In genomic region chr1:230682274-230682673, GRCh38 we compare ENCODE assay signal across 11 cellular contexts. TPM values are rescaled to one million over a fixed set of nuclear protein-coding genes. Genes with fewer than 3 reads are reported as not detected.
DNase-seq lines count a peak whose midpoint lies in the region; ATAC-seq, FAIRE-seq and TF ChIP-seq lines count a peak whose summit lies in the region.
"Had no signal": no experiment of that assay in that cellular context is flagged by ENCODE, and none has a peak within 500 bp of the region (broad histone marks: within the 10 kb centered on the region; RNA-seq: fewer than 3 reads in every experiment).

No MANE protein-coding gene starts in this region.

- peaks cover 6% of the 10 kb centered on the region; the same call in 1 of the 2 replicates for H4K20me1 ChIP-seq in K562 (replicated peaks; ENCODE audit: control insufficient read depth, insufficient read depth, low read length)

- no peak overlapping the region for H3K4me3 ChIP-seq in CD8-positive, alpha-beta T cell (ENCODE audit: low read depth, low read length)
- H3K4me3 ChIP-seq in K562 = no peak overlapping the region

- H3K4me1 Mint-ChIP-seq in CD8-positive, alpha-beta T cell (ENCODE audit: low read depth) = no peaks in the 10 kb centered on the region
- H3K4me1 Mint-ChIP-seq in memory B cell = no peaks in the 10 kb centered on the region

- no peak for TF ChIP-seq RAD21 in K562 (CRISPR knock-in tag; conservative IDR thresholded peaks at IDR 0.05 in 1 of 2, IDR thresholded peaks at IDR 0.05 in 1 of 2)

- H3K4me2 ChIP-seq in K562 (ENCODE audit: insufficient read depth, low read length) = no peak overlapping the region

- 9% methylated on average over 3 of the region's 3 CpGs for WGBS in K562 (ENCODE audit: insufficient coverage, low coverage, missing lambda C conversion rate)

- no peak overlapping the region for H3K4me3 Mint-ChIP-seq in CD8-positive, alpha-beta T cell
- no peak overlapping the region for H3K4me3 Mint-ChIP-seq in memory B cell
- H3K4me3 Mint-ChIP-seq: activated T-cell treated with anti-CD3 and anti-CD28 coated beads, Interleukin-2, amount 50 U/mL, for 4 hours; T-helper 1 cell treated with Interleukin-12 subunit alpha and Interleukin-12 subunit beta and Interleukin-4 antibody, amounts not matched to agents 30 μg/mL and 1 μg/mL, for 36 hours had no signal

- CTCF ChIA-PET in CD8-positive, alpha-beta T cell (lab: Charles Lee) = no interaction called here
- CTCF ChIA-PET in K562 (lab: Yijun Ruan, JAX; ENCODE audit: low intra/inter-chr PET ratio) = no interaction called here

- no peak for ATAC-seq in CD8-positive, alpha-beta T cell
- ATAC-seq in K562 = peak; percentile 51
- no peak for ATAC-seq in memory B cell (ENCODE audit: low read depth)
- no peak for ATAC-seq in HG02885 (IDR thresholded peaks at IDR 0.05; ENCODE audit: poor library complexity, unreplicated experiment)
- no peak for ATAC-seq in HG03571 (IDR thresholded peaks at IDR 0.05; ENCODE audit: unreplicated experiment)

- no peaks in the 10 kb centered on the region; the same call in 2 of the 3 replicates for H3K79me2 ChIP-seq in K562 (ENCODE audit: control insufficient read depth, insufficient read depth, low read length)

- H3K36me3 Mint-ChIP-seq in CD8-positive, alpha-beta T cell = peaks cover 91% of the 10 kb centered on the region
- peaks cover 33% of the 10 kb centered on the region for H3K36me3 Mint-ChIP-seq in memory B cell

- peaks cover 47% of the 10 kb centered on the region for H3K36me3 ChIP-seq in CD8-positive, alpha-beta T cell (ENCODE audit: insufficient read depth, low read length)
- peaks cover 87% of the 10 kb centered on the region for H3K36me3 ChIP-seq in K562 (ENCODE audit: control insufficient read depth, insufficient read depth, low read length)

- H2AFZ ChIP-seq in K562 (ENCODE audit: low read depth, low read length) = no peak overlapping the region

- H3K4me1 ChIP-seq in CD8-positive, alpha-beta T cell (ENCODE audit: insufficient read depth, low read length) = no peaks in the 10 kb centered on the region
- H3K4me1 ChIP-seq in K562 (replicated peaks in 1 of 2; ENCODE audit: control insufficient read depth in 2 of 2, insufficient read depth in 2 of 2, low read length in 2 of 2) = peaks cover 3 to 15% of the 10 kb centered on the region in 2 experiments; a peak in 4 of 5 replicates

- no peak for DNase-seq in CD8-positive, alpha-beta T cell
- DNase-seq in NCI-H1105 (lab: John Stamatoyannopoulos, UW) (peak; percentile 33), K562 (ENCODE audit: extremely low read depth in 1 of 4, low spot score in 3 of 4) (peak in 3 of 4 experiments; percentile 23 to 46 (median 35)), memory B cell (ENCODE audit: low spot score in 2 of 2) (no peak), NCI-H146 (lab: John Stamatoyannopoulos, UW) (no peak)
- no peak for DNase-seq in activated effector memory CD4-positive, alpha-beta T cell treated with Interleukin-2 at 50 U/mL for 16 hours
- DNase-seq: activated T-cell treated with anti-CD3 and anti-CD28 coated beads, Interleukin-2, amount 50 U/mL, for 4 hours; NCI-H526 treated with DMSO at 0.1 percent for 48 hours had no signal

- intact Hi-C loops in CD8-positive, alpha-beta T cell (cut with DNase I, micrococcal nuclease) = no loop called here
- intact Hi-C loops in K562 (cut with micrococcal nuclease) = no loop called here

- POLR2A ChIA-PET in CD8-positive, alpha-beta T cell (lab: Charles Lee) = no interaction called here
- POLR2A ChIA-PET in K562 (lab: Yijun Ruan, JAX) = interaction anchor here (0.7 to 1.4 kb wide), 8 partner anchors 9 to 168 kb away, joined by 3 to 8 read pairs (median 3); no protein-coding TSS in a partner anchor

- no peaks in the 10 kb centered on the region for H3K27me3 ChIP-seq in CD8-positive, alpha-beta T cell (ENCODE audit: insufficient read depth, low read length)
- no peaks in the 10 kb centered on the region for H3K27me3 ChIP-seq in K562 (ENCODE audit: control insufficient read depth in 2 of 2, insufficient read depth in 2 of 2, low read length in 2 of 2)

- H3K27me3 Mint-ChIP-seq in CD8-positive, alpha-beta T cell (ENCODE audit: low read depth) = no peaks in the 10 kb centered on the region
- H3K27me3 Mint-ChIP-seq in memory B cell = no peaks in the 10 kb centered on the region

- no peaks in the 10 kb centered on the region for H3K9me1 ChIP-seq in K562 (ENCODE audit: control insufficient read depth, insufficient read depth, low read length)

- BruUV-seq in K562 (replicated peaks; lab: Mats Ljungman, UMichigan) = no TSS peak

- H3K9me3 ChIP-seq in CD8-positive, alpha-beta T cell (ENCODE audit: low read length) = no peaks in the 10 kb centered on the region
- H3K9me3 ChIP-seq in K562 (replicated peaks; ENCODE audit: control insufficient read depth, insufficient read depth, low read depth, low read length) = no peaks in the 10 kb centered on the region

- no peak overlapping the region for H3K27ac ChIP-seq in CD8-positive, alpha-beta T cell (ENCODE audit: low read depth, low read length)
- no peak overlapping the region for H3K27ac ChIP-seq in K562 (ENCODE audit: extremely low read depth, low read depth, low read length)

- no peak for TF ChIP-seq EP300 in K562 (IDR thresholded peaks at IDR 0.05; ENCODE audit: low read length)

- H3K9ac ChIP-seq in K562 (ENCODE audit: insufficient read depth in 1 of 2, low read depth in 2 of 2, low read length in 2 of 2) = no peak overlapping the region; a peak in 1 of 4 replicates

- TF ChIP-seq POLR2A in K562 (conservative IDR thresholded peaks at IDR 0.05) = no peak

- no peak for FAIRE-seq in K562 (lab: Jason Lieb, UNC)

- H3K27ac Mint-ChIP-seq in CD8-positive, alpha-beta T cell = peak overlapping the region; percentile 49
- peak overlapping the region; percentile 42 for H3K27ac Mint-ChIP-seq in memory B cell
- H3K27ac Mint-ChIP-seq: T-helper 1 cell treated with Interleukin-12 subunit alpha and Interleukin-12 subunit beta and Interleukin-4 antibody, amounts not matched to agents 30 μg/mL and 1 μg/mL, for 36 hours had no signal

- TF ChIP-seq CTCF in CD8-positive, alpha-beta T cell (IDR thresholded peaks at IDR 0.05) = no peak
- no peak for TF ChIP-seq CTCF in K562 (IDR thresholded peaks at IDR 0.05 in 2 of 3, conservative IDR thresholded peaks at IDR 0.05 in 1 of 3; ENCODE audit: insufficient read depth in 2 of 3, low read depth in 1 of 3, low read length in 3 of 3)

- H3K9me3 Mint-ChIP-seq in CD8-positive, alpha-beta T cell = no peaks in the 10 kb centered on the region
- H3K9me3 Mint-ChIP-seq in memory B cell = no peaks in the 10 kb centered on the region
- H3K9me3 Mint-ChIP-seq: activated T-cell treated with anti-CD3 and anti-CD28 coated beads, Interleukin-2, amount 50 U/mL, for 4 hours; T-helper 1 cell treated with Interleukin-12 subunit alpha and Interleukin-12 subunit beta and Interleukin-4 antibody, amounts not matched to agents 30 μg/mL and 1 μg/mL, for 36 hours had no signal

- in situ Hi-C loops in K562 (cut with MboI) = no loop called here

TF ChIP-seq in K562, 482 proteins besides CTCF, POLR2A, EP300 and RAD21:
- TF ChIP-seq PURB (CRISPR knock-in tag; IDR thresholded peaks at IDR 0.05; ENCODE audit: low read depth) = no peak
- TF ChIP-seq NFIC (IDR thresholded peaks at IDR 0.05) = peak; percentile 55
- peak; percentile 14; the same call in 1 of the 2 replicates for TF ChIP-seq CBFA2T3 (IDR thresholded peaks at IDR 0.05)
- no peak for TF ChIP-seq ZNF764 (CRISPR knock-in tag; IDR thresholded peaks at IDR 0.05; ENCODE audit: low read depth)
- TF ChIP-seq PCBP2 (IDR thresholded peaks at IDR 0.05; ENCODE audit: low read depth, low read length, poor library complexity, severe bottlenecking) = no peak
- no peak for TF ChIP-seq ZFPM2 (CRISPR knock-in tag; IDR thresholded peaks at IDR 0.05)
- no peak for TF ChIP-seq TCF7L2 (IDR thresholded peaks at IDR 0.05; ENCODE audit: low read depth, low read length)

RNA-seq across cellular contexts. Expression of gene AGT, which starts 31.6 kb away (rescaled TPM):
- total RNA-seq in CD8-positive, alpha-beta T cell = not detected
- total RNA-seq in K562 (2011; cell fraction: chromatin; rRNA removed; ENCODE audit: low replicate concordance) = not detected in 2 replicates
- not detected in 2 replicates for total RNA-seq in K562 (2011; cell fraction: nucleolus; rRNA removed)
- total RNA-seq in K562 (2011; cell fraction: nucleoplasm; rRNA removed) = not detected in 2 replicates
- total RNA-seq in K562 (2014; rRNA removed) = not detected in 2 replicates
- not detected in 2 replicates for total RNA-seq in K562 (2014; rRNA removed; fragmentation: Illumina TruSeq; extraction: Trizol)
- not detected in 2 replicates for total RNA-seq in K562 (2015; rRNA removed; fragmentation: Illumina TruSeq; extraction: Trizol)
- 0.40 and 0.78 TPM in 2 replicates for total RNA-seq in K562 (2021)
- not detected in 2 replicates for polyA plus RNA-seq in K562 (2011; rRNA removed)
- 0.04 TPM in 1 of 2 replicates, not detected in the other for polyA plus RNA-seq in K562 (2011; cell fraction: cytosol; rRNA removed)
- polyA plus RNA-seq in K562 (2011; cell fraction: nucleus; rRNA removed) = not detected in 2 replicates
- polyA plus RNA-seq in K562 (2012) = not detected in 2 replicates
- polyA plus RNA-seq in K562 (2014; fragmentation: Illumina TruSeq; extraction: Trizol) = not detected in 2 replicates
- polyA plus RNA-seq in K562 (2014; fragmentation: Nextera tagmentation; extraction: Ambion mirVana) = not detected
- polyA plus RNA-seq in K562 (2014; rRNA removed) = not detected in 2 replicates
- not detected in 2 replicates for polyA minus RNA-seq in K562 (2011; rRNA and poly(A)+ RNA removed)
- 5.2 TPM in 1 of 2 replicates, not detected in the other for polyA minus RNA-seq in K562 (2011; cell fraction: cytosol; rRNA and poly(A)+ RNA removed)
- polyA minus RNA-seq in K562 (2011; cell fraction: nucleus; rRNA and poly(A)+ RNA removed) = not detected in 2 replicates

RNA-seq across cellular contexts. Expression of gene COG2, which starts 40.0 kb away (rescaled TPM):
- 10 to 100 TPM; 20.1 to 25.7 TPM for total RNA-seq in CD8-positive, alpha-beta T cell
- total RNA-seq in K562 (2011; cell fraction: chromatin; rRNA removed; ENCODE audit: low replicate concordance) = 23.5 and 49.3 TPM in 2 replicates
- total RNA-seq in K562 (2011; cell fraction: nucleolus; rRNA removed) = 14.7 and 17.4 TPM in 2 replicates
- 22.7 and 32.1 TPM in 2 replicates for total RNA-seq in K562 (2011; cell fraction: nucleoplasm; rRNA removed)
- total RNA-seq in K562 (2014; rRNA removed) (40.2 and 51.7 TPM in 2 replicates), K562 (2014; rRNA removed; fragmentation: Illumina TruSeq; extraction: Trizol) (33.3 and 36.7 TPM in 2 replicates), K562 (2015; rRNA removed; fragmentation: Illumina TruSeq; extraction: Trizol) (33.5 and 34.8 TPM in 2 replicates), K562 (2021) (36.2 and 43.9 TPM in 2 replicates)
- polyA plus RNA-seq in K562 (2011; rRNA removed) (21.8 and 24.0 TPM in 2 replicates), K562 (2014; fragmentation: Illumina TruSeq; extraction: Trizol) (31.3 and 33.5 TPM in 2 replicates), K562 (2014; fragmentation: Nextera tagmentation; extraction: Ambion mirVana) (10 to 100 TPM; 22.0 to 31.3 TPM), K562 (2014; rRNA removed) (26.8 and 30.9 TPM in 2 replicates)
- 9.3 and 11.5 TPM in 2 replicates for polyA plus RNA-seq in K562 (2011; cell fraction: cytosol; rRNA removed)
- 35.5 and 37.9 TPM in 2 replicates for polyA plus RNA-seq in K562 (2011; cell fraction: nucleus; rRNA removed)
- polyA plus RNA-seq in K562 (2012) = 18.1 and 20.6 TPM in 2 replicates
- 33.3 and 34.4 TPM in 2 replicates for polyA minus RNA-seq in K562 (2011; rRNA and poly(A)+ RNA removed)
- 14.9 and 15.0 TPM in 2 replicates for polyA minus RNA-seq in K562 (2011; cell fraction: cytosol; rRNA and poly(A)+ RNA removed)
- 17.6 and 32.9 TPM in 2 replicates for polyA minus RNA-seq in K562 (2011; cell fraction: nucleus; rRNA and poly(A)+ RNA removed)

Comparison
In these comparisons a context has a peak if more than half of its experiments do, and no peak if none do; other contexts are left out.
1. DNase-seq: peak in NCI-H1105 (single experiment) and K562 (3 of 4); none in CD8-positive, alpha-beta T cell (0 of 7), memory B cell (0 of 2), NCI-H146 (single experiment) and activated effector memory CD4-positive, alpha-beta T cell treated with Interleukin-2 at 50 U/mL for 16 hours (single experiment).